ENCODE assay signal across 1 cellular context in genomic region chr12:49322708-49323523, GRCh38.
TF ChIP-seq lines count a peak whose summit lies in the region.

TSS of gene TROAP (plus strand) at chr12:49323255. CDS start at chr12:49323609, 354 bp downstream.

TF ChIP-seq in HepG2, 621 proteins besides CTCF, POLR2A, EP300 and RAD21 (continued from another document and continues in another):
- TF ChIP-seq ARID3A (IDR thresholded peaks at IDR 0.05; ENCODE audit: low read depth, low read length): no peak
- TF ChIP-seq HDAC2 (CRISPR knock-in tag; IDR thresholded peaks at IDR 0.05): no peak
- peak; percentile 93 for TF ChIP-seq E2F5 (CRISPR knock-in tag; conservative IDR thresholded peaks at IDR 0.05)
- TF ChIP-seq HNRNPLL (IDR thresholded peaks at IDR 0.05; ENCODE audit: low read depth, low read length, poor library complexity, severe bottlenecking): peak; percentile 43
- no peak for TF ChIP-seq NKX3-1 (CRISPR knock-in tag; IDR thresholded peaks at IDR 0.05)
- no peak for TF ChIP-seq ZNF781 (CRISPR knock-in tag; IDR thresholded peaks at IDR 0.05; ENCODE audit: borderline replicate concordance, not compliant biosample characterization)
- no peak for TF ChIP-seq MTA3 (CRISPR knock-in tag; IDR thresholded peaks at IDR 0.05)
- TF ChIP-seq ZNF441 (CRISPR knock-in tag; IDR thresholded peaks at IDR 0.05; ENCODE audit: borderline replicate concordance): no peak
- TF ChIP-seq, protein P1, sequence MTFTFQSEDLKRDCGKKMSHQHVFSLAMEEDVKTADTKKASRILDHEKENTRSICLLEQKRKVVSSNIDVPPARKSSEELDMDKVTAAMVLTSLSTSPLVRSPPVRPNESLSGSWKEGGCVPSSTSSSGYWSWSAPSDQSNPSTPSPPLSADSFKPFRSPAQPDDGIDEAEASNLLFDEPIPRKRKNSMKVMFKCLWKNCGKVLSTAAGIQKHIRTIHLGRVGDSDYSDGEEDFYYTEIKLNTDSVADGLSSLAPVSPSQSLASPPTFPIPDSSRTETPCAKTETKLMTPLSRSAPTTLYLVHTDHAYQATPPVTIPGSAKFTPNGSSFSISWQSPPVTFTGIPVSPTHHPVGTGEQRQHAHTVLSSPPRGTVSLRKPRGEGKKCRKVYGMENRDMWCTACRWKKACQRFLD (CRISPR knock-in tag; IDR thresholded peaks at IDR 0.05; ENCODE audit: borderline replicate concordance): peak; percentile 47; the same call in 1 of the 2 replicates
- TF ChIP-seq RFX3 (CRISPR knock-in tag; IDR thresholded peaks at IDR 0.05): no peak
- no peak for TF ChIP-seq ZNF570 (CRISPR knock-in tag; IDR thresholded peaks at IDR 0.05; ENCODE audit: borderline replicate concordance)
- no peak for TF ChIP-seq ZIK1 (CRISPR knock-in tag; IDR thresholded peaks at IDR 0.05; ENCODE audit: borderline replicate concordance, low read depth)
- TF ChIP-seq ZMYM4 (CRISPR knock-in tag; IDR thresholded peaks at IDR 0.05): peak; percentile 89
- no peak for TF ChIP-seq SP1 (IDR thresholded peaks at IDR 0.05)
- TF ChIP-seq SP1 (CRISPR knock-in tag; IDR thresholded peaks at IDR 0.05): peak; percentile 66
- TF ChIP-seq ZNF773 (CRISPR knock-in tag; IDR thresholded peaks at IDR 0.05; ENCODE audit: borderline replicate concordance): no peak
- TF ChIP-seq, protein P2, sequence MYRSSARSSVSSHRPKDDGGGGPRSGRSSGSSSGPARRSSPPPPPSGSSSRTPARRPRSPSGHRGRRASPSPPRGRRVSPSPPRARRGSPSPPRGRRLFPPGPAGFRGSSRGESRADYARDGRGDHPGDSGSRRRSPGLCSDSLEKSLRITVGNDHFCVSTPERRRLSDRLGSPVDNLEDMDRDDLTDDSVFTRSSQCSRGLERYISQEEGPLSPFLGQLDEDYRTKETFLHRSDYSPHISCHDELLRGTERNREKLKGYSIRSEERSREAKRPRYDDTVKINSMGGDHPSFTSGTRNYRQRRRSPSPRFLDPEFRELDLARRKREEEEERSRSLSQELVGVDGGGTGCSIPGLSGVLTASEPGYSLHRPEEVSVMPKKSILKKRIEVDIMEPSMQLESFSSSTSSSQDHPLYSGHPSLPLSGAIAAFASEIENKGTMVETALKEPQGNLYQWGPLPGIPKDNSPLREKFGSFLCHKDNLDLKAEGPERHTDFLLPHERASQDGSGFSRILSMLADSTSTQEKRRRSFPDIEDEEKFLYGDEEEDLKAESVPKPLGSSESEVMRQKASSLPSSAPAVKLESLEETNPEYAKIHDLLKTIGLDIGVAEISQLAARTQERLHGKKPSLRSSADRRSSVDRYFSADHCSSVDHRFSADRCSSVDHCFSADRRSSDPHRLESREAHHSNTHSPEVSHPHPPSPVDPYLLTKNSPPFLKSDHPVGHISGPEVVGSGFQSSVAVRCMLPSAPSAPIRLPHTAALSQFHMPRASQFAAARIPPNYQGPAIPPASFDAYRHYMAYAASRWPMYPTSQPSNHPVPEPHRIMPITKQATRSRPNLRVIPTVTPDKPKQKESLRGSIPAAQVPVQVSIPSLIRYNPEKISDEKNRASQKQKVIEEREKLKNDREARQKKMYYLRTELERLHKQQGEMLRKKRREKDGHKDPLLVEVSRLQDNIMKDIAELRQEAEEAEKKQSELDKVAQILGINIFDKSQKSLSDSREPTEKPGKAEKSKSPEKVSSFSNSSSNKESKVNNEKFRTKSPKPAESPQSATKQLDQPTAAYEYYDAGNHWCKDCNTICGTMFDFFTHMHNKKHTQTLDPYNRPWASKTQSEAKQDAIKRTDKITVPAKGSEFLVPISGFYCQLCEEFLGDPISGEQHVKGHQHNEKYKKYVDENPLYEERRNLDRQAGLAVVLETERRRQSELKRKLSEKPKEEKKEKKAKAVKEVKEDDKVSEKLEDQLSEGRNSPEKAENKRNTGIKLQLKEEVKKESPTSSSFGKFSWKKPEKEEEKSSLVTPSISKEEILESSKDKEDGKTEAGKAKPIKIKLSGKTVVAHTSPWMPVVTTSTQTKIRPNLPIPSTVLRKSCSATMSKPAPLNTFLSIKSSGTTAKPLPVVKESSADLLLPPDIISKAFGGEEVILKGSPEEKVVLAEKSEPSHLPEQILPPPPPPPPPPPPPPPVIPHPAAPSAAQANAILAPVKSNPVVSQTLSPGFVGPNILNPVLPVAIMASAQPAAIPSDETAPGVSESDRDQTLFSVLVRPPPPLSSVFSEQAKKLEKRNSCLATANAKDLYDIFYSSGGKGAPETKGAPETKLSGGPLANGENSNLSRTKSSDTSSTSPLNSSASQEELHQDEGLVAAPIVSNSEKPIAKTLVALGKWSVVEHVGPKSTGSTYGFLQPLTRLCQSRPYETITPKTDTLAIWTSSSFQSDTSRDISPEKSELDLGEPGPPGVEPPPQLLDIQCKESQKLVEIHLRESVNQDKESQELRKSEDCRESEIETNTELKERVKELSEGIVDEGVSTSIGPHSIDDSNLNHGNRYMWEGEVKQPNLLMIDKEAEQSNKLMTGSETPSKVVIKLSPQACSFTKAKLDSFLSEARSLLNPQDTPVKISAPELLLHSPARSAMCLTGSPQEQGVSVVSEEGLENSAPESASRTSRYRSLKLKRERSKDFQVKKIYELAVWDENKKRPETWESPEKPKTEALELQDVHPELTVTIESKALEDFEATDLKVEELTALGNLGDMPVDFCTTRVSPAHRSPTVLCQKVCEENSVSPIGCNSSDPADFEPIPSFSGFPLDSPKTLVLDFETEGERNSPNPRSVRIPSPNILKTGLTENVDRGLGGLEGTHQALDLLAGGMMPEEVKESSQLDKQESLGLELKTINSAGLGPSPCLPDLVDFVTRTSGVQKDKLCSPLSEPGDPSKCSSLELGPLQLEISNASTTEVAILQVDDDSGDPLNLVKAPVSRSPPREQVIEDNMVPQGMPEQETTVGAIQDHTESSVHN (CRISPR knock-in tag; IDR thresholded peaks at IDR 0.05): no peak
- no peak for TF ChIP-seq ZNF432 (CRISPR knock-in tag; IDR thresholded peaks at IDR 0.05; ENCODE audit: borderline replicate concordance)
- peak; percentile 89; the same call in 2 of the 3 replicates for TF ChIP-seq MXI1 (IDR thresholded peaks at IDR 0.05; ENCODE audit: borderline replicate concordance, low read depth, low read length)
- no peak for TF ChIP-seq ZBTB20 (CRISPR knock-in tag; IDR thresholded peaks at IDR 0.05; ENCODE audit: borderline replicate concordance, low read depth)
- TF ChIP-seq ZNF10 (CRISPR knock-in tag; IDR thresholded peaks at IDR 0.05; ENCODE audit: borderline replicate concordance, low read depth): no peak
- no peak for TF ChIP-seq HNRNPUL1 (IDR thresholded peaks at IDR 0.05; ENCODE audit: low read depth, low read length)
- 0 out of 2 replicates have a peak, but pooled peaks have one; percentile 45 for TF ChIP-seq ZNF644 (CRISPR knock-in tag; IDR thresholded peaks at IDR 0.05; ENCODE audit: low read depth)
- no peak for TF ChIP-seq HOXA7 (CRISPR knock-in tag; IDR thresholded peaks at IDR 0.05)
- TF ChIP-seq UBTF (CRISPR knock-in tag; IDR thresholded peaks at IDR 0.05): no peak
- TF ChIP-seq PCBP2 (optimal IDR thresholded peaks at IDR 0.05; ENCODE audit: low read depth, low read length, poor library complexity, severe bottlenecking): no peak
- TF ChIP-seq PHB2 (IDR thresholded peaks at IDR 0.05; ENCODE audit: partially characterized antibody): no peak
- TF ChIP-seq ELF4 (CRISPR knock-in tag; IDR thresholded peaks at IDR 0.05; ENCODE audit: borderline replicate concordance): no peak
- TF ChIP-seq FOSL1 (CRISPR knock-in tag; IDR thresholded peaks at IDR 0.05; ENCODE audit: borderline replicate concordance): no peak
- no peak for TF ChIP-seq TSC22D2 (CRISPR knock-in tag; IDR thresholded peaks at IDR 0.05; ENCODE audit: borderline replicate concordance)
- TF ChIP-seq ATF1 (CRISPR knock-in tag; IDR thresholded peaks at IDR 0.05): peak; percentile 89
- TF ChIP-seq, protein P3, sequence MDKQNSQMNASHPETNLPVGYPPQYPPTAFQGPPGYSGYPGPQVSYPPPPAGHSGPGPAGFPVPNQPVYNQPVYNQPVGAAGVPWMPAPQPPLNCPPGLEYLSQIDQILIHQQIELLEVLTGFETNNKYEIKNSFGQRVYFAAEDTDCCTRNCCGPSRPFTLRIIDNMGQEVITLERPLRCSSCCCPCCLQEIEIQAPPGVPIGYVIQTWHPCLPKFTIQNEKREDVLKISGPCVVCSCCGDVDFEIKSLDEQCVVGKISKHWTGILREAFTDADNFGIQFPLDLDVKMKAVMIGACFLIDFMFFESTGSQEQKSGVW (CRISPR knock-in tag; IDR thresholded peaks at IDR 0.05; ENCODE audit: borderline replicate concordance): no peak
- TF ChIP-seq TBL1XR1 (IDR thresholded peaks at IDR 0.05; ENCODE audit: borderline replicate concordance, low read length, partially characterized antibody): no peak
- TF ChIP-seq, protein P4, sequence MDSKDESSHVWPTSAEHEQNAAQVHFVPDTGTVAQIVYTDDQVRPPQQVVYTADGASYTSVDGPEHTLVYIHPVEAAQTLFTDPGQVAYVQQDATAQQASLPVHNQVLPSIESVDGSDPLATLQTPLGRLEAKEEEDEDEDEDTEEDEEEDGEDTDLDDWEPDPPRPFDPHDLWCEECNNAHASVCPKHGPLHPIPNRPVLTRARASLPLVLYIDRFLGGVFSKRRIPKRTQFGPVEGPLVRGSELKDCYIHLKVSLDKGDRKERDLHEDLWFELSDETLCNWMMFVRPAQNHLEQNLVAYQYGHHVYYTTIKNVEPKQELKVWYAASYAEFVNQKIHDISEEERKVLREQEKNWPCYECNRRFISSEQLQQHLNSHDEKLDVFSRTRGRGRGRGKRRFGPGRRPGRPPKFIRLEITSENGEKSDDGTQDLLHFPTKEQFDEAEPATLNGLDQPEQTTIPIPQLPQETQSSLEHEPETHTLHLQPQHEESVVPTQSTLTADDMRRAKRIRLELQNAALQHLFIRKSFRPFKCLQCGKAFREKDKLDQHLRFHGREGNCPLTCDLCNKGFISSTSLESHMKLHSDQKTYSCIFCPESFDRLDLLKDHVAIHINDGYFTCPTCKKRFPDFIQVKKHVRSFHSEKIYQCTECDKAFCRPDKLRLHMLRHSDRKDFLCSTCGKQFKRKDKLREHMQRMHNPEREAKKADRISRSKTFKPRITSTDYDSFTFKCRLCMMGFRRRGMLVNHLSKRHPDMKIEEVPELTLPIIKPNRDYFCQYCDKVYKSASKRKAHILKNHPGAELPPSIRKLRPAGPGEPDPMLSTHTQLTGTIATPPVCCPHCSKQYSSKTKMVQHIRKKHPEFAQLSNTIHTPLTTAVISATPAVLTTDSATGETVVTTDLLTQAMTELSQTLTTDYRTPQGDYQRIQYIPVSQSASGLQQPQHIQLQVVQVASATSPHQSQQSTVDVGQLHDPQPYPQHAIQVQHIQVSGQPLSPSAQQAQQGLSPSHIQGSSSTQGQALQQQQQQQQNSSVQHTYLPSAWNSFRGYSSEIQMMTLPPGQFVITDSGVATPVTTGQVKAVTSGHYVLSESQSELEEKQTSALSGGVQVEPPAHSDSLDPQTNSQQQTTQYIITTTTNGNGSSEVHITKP (CRISPR knock-in tag; IDR thresholded peaks at IDR 0.05; ENCODE audit: low read depth): no peak
- no peak; the same call in 1 of the 2 replicates for TF ChIP-seq ZNF160 (CRISPR knock-in tag; IDR thresholded peaks at IDR 0.05)
- TF ChIP-seq, protein P5, sequence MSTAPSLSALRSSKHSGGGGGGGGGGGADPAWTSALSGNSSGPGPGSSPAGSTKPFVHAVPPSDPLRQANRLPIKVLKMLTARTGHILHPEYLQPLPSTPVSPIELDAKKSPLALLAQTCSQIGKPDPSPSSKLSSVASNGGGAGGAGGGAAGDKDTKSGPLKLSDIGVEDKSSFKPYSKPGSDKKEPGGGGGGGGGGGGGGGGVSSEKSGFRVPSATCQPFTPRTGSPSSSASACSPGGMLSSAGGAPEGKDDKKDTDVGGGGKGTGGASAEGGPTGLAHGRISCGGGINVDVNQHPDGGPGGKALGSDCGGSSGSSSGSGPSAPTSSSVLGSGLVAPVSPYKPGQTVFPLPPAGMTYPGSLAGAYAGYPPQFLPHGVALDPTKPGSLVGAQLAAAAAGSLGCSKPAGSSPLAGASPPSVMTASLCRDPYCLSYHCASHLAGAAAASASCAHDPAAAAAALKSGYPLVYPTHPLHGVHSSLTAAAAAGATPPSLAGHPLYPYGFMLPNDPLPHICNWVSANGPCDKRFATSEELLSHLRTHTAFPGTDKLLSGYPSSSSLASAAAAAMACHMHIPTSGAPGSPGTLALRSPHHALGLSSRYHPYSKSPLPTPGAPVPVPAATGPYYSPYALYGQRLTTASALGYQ (CRISPR knock-in tag; IDR thresholded peaks at IDR 0.05): no peak; the same call in 1 of the 2 replicates
- TF ChIP-seq, protein P6, sequence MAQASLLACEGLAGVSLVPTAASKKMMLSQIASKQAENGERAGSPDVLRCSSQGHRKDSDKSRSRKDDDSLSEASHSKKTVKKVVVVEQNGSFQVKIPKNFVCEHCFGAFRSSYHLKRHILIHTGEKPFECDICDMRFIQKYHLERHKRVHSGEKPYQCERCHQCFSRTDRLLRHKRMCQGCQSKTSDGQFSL (CRISPR knock-in tag; IDR thresholded peaks at IDR 0.05): no peak
- TF ChIP-seq REXO4 (CRISPR knock-in tag; IDR thresholded peaks at IDR 0.05; ENCODE audit: borderline replicate concordance): no peak
- TF ChIP-seq KDM4B (CRISPR knock-in tag; IDR thresholded peaks at IDR 0.05): no peak
